21 cellular contexts compared by ENCODE assay signal in the genomic region with DNA sequence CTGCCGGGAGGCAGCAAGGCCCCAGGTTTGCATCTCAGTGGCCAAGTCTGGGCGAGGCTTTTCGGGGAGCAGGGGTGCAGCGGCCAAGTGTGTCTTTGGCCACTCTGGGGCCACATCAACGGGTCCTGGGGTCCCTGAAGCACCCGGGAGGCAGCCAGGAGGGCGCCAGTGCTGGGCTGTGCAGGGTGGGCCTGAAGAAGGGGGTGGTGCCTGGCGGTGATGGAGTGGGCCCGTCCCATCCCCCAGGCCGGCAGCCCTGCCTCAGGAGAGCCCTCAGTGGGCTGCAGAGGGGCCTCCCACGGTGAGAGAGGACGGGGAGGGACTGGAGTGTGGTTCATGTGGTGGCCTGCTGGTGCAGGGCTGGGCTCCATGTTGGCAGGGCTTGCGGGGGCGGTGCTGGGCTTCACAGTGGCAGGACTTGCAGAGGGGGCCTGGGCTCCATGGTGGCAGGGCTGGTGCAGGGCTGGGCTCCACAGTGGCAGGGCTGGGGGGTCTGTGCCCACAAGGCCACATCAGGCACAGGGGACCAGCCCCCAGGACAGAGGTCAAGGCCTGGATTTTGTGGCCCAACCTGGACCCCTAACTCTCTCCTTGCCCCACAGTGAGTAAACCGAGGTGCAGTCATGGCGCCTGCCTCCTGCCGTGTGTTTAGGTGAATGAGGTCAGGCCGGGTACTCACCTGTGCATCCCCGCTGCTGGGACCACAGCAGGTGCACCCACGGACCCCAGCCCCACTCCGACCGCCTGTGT. TPM values are rescaled to one million over a fixed set of nuclear protein-coding genes. Genes with fewer than 3 reads are reported as not detected.
"Had no signal": no experiment of that assay in that cellular context is flagged by ENCODE, and none has a peak within 500 bp of the region (broad histone marks: within the 10 kb centered on the region; RNA-seq: fewer than 3 reads in every experiment).

No MANE protein-coding gene starts in this region.

- ATAC-seq: activated CD4-positive, CD25-positive, alpha-beta regulatory T cell treated with anti-CD3 and anti-CD28 coated beads, Interleukin-2, amount 50 U/mL, for 24 hours; activated CD8-positive, alpha-beta memory T cell treated with anti-CD3 and anti-CD28 coated beads, Interleukin-2, amount 10 ng/mL, durations not matched to agents 7 days and 5 days; activated naive CD4-positive, alpha-beta T cell treated with anti-CD3 and anti-CD28 coated beads, Interleukin-2, amount 50 U/mL, for 72 hours; naive thymus-derived CD8-positive, alpha-beta T cell had no signal

- DNase-seq: activated CD4-positive, alpha-beta T cell treated with anti-CD3 and anti-CD28 coated beads, Interleukin-2, amount 50 U/mL, for 48 hours; activated CD8-positive, alpha-beta memory T cell treated with anti-CD3 and anti-CD28 coated beads, Interleukin-2, amount 10 ng/mL, durations not matched to agents 7 days and 5 days; activated effector memory CD4-positive, alpha-beta T cell treated with Interleukin-2 at 50 U/mL for 16 hours; activated T-cell treated with anti-CD3 and anti-CD28 coated beads, Interleukin-2, amount 50 U/mL, for 24 hours; amniotic stem cell; cerebellar nuclear complex; dermis blood vessel endothelial cell; endodermal cell; erythroblast; hypothalamus; mammary epithelial cell; sigmoid colon; testis had no signal

- H3K27ac ChIP-seq: sigmoid colon, testis had no signal

- H3K4me1 Mint-ChIP-seq: activated CD8-positive, alpha-beta memory T cell treated with anti-CD3 and anti-CD28 coated beads, Interleukin-2, amount 10 ng/mL, durations not matched to agents 7 days and 5 days; endodermal cell had no signal

- H3K9me3 ChIP-seq: testis had no signal

- H3K4me3 ChIP-seq: sigmoid colon, testis had no signal

- H3K36me3 ChIP-seq: sigmoid colon had no signal

- H3K27ac Mint-ChIP-seq: activated CD8-positive, alpha-beta memory T cell treated with anti-CD3 and anti-CD28 coated beads, Interleukin-2, amount 10 ng/mL, durations not matched to agents 7 days and 5 days; activated naive CD4-positive, alpha-beta T cell treated with anti-CD3 and anti-CD28 coated beads, Interleukin-2, amount 50 U/mL, for 72 hours; activated T-cell treated with anti-CD3 and anti-CD28 coated beads, Interleukin-2, amount 50 U/mL, for 24 hours; endodermal cell; naive thymus-derived CD8-positive, alpha-beta T cell; stimulated activated naive CD8-positive, alpha-beta T cell treated with anti-CD3 and anti-CD28 coated beads, Interleukin-15, Interleukin-2, amounts not matched to agents 100 ng/mL and 50 ng/mL, for 24 hours had no signal

- H3K4me1 ChIP-seq: sigmoid colon, testis had no signal

- H3K4me3 Mint-ChIP-seq: activated CD8-positive, alpha-beta memory T cell treated with anti-CD3 and anti-CD28 coated beads, Interleukin-2, amount 10 ng/mL, durations not matched to agents 7 days and 5 days; activated T-cell treated with anti-CD3 and anti-CD28 coated beads, Interleukin-2, amount 50 U/mL, for 24 hours; brain; endodermal cell; naive thymus-derived CD8-positive, alpha-beta T cell; stimulated activated naive CD8-positive, alpha-beta T cell treated with anti-CD3 and anti-CD28 coated beads, Interleukin-15, Interleukin-2, amounts not matched to agents 100 ng/mL and 50 ng/mL, for 24 hours had no signal

RNA-seq across cellular contexts. Expression of gene BHLHE23, which starts 10.5 kb away (rescaled TPM):
- total RNA-seq: activated CD8-positive, alpha-beta memory T cell treated with anti-CD3 and anti-CD28 coated beads, Interleukin-2, amount 10 ng/mL, durations not matched to agents 7 days and 5 days; activated naive CD4-positive, alpha-beta T cell treated with anti-CD3 and anti-CD28 coated beads, Interleukin-2, amount 50 U/mL, for 72 hours; dermis blood vessel endothelial cell; endodermal cell; glomerular endothelial cell; mammary epithelial cell; mononuclear cell; naive thymus-derived CD8-positive, alpha-beta T cell; sigmoid colon had no signal
- polyA plus RNA-seq: mammary epithelial cell; naive thymus-derived CD8-positive, alpha-beta T cell; sigmoid colon; urinary bladder had no signal
